In genomic region chr17:29111816-29112499, GRCh38 we compare ENCODE assay signal across 8 cellular contexts.
A peak's percentile ranks its signal among the peaks of the same experiment; 100 is the strongest.
DNase-seq lines count a peak whose midpoint lies in the region; ATAC-seq, FAIRE-seq and TF ChIP-seq lines count a peak whose summit lies in the region.
"Had no signal": no experiment of that assay in that cellular context is flagged by ENCODE, and none has a peak within 500 bp of the region (broad histone marks: within the 10 kb centered on the region; RNA-seq: fewer than 3 reads in every experiment).

No MANE protein-coding gene starts in this region.

- no peak overlapping the region for H3K27ac Mint-ChIP-seq in activated B cell treated with CpG ODN at 0.5 μM for 24 hours

- H3K9ac ChIP-seq in mammary epithelial cell (ENCODE audit: insufficient read depth, low read length): no peak overlapping the region

- TF ChIP-seq POLR2A in GM12891 (IDR thresholded peaks at IDR 0.05; ENCODE audit: low read depth, low read length): no peak

- ATAC-seq in activated B cell treated with CpG ODN at 0.5 μM for 24 hours (ENCODE audit: low read depth) (peak; percentile 85), HG03175 (IDR thresholded peaks at IDR 0.05; ENCODE audit: unreplicated experiment) (no peak)

- H3K36me3 ChIP-seq in mammary epithelial cell (ENCODE audit: insufficient read depth, low read length): peaks cover 12% of the 10 kb centered on the region

- H3K4me3 ChIP-seq in mammary epithelial cell (replicated peaks in 1 of 3; ENCODE audit: insufficient read depth in 1 of 3, low read depth in 2 of 3, low read length in 3 of 3): no peak overlapping the region

- H3K4me1 ChIP-seq in mammary epithelial cell (ENCODE audit: insufficient read depth, low read length): peaks cover 10% of the 10 kb centered on the region

- H3K79me2 ChIP-seq in mammary epithelial cell (ENCODE audit: insufficient read depth, low read length): no peaks in the 10 kb centered on the region

- no peaks in the 10 kb centered on the region for H3K9me3 ChIP-seq in mammary epithelial cell (replicated peaks; ENCODE audit: insufficient read depth, low read length)

- intact Hi-C loops in activated B cell treated with CpG ODN at 0.5 μM for 24 hours (cut with micrococcal nuclease) (loop anchor here (1.0 kb wide), 1 partner anchor 147 kb away; no protein-coding TSS in a partner anchor), mammary epithelial cell (cut with micrococcal nuclease) (loop anchor here (1.0 kb wide), 1 partner anchor 147 kb away; no protein-coding TSS in a partner anchor)

- H3K27me3 ChIP-seq in mammary epithelial cell (ENCODE audit: insufficient read depth, low read length): no peaks in the 10 kb centered on the region

- peak; percentile 87 for FAIRE-seq in GM12891 (lab: Jason Lieb, UNC)
- FAIRE-seq: islet of Langerhans had no signal

- 28% methylated on average over 20 of the region's 20 CpGs for WGBS in mammary epithelial cell (ENCODE audit: low coverage, missing lambda C conversion rate)

- H3K4me2 ChIP-seq in mammary epithelial cell (ENCODE audit: insufficient read depth, low read depth, low read length): no peak overlapping the region

- POLR2A ChIA-PET in activated B cell treated with CpG ODN at 0.5 μM for 24 hours (lab: Charles Lee): interaction anchor here (1.3 to 1.4 kb wide), 2 partner anchors 146 to 386 kb away, joined by 5 to 8 read pairs; partner anchors contain the start of gene TLCD1

- DNase-seq in GM12891 (ENCODE audit: insufficient read length, low spot score): peak; percentile 81
- DNase-seq in NCI-H2029 (lab: John Stamatoyannopoulos, UW): peak; percentile 38
- peak; percentile 62 for DNase-seq in activated B cell treated with CpG ODN at 0.5 μM for 24 hours
- peak; percentile 55 for DNase-seq in mammary epithelial cell
- DNase-seq in kidney glomerular epithelial cell (lab: John Stamatoyannopoulos, UW): peak; percentile 50
- DNase-seq in stimulated activated CD4-positive, alpha-beta T cell treated with anti-CD3 and anti-CD28 coated beads, Interleukin-4, amount 100 ng/mL, for 24 hours: peak; percentile 81

- CTCF ChIA-PET in activated B cell treated with CpG ODN at 0.5 μM for 24 hours (lab: Charles Lee) (interaction anchor here (0.7 to 6.6 kb wide), 8 partner anchors 11 to 147 kb away, joined by 3 to 136 read pairs (median 3); no protein-coding TSS in a partner anchor), mammary epithelial cell (lab: Charles Lee; ENCODE audit: low non-redundant PET) (interaction anchor here (0.6 to 2.1 kb wide), 4 partner anchors 132 to 465 kb away, joined by 4 to 35 read pairs (median 5); no protein-coding TSS in a partner anchor)

- H3K9me3 Mint-ChIP-seq in activated B cell treated with CpG ODN at 0.5 μM for 24 hours: no peaks in the 10 kb centered on the region

- H3K4me3 Mint-ChIP-seq in activated B cell treated with CpG ODN at 0.5 μM for 24 hours: no peak overlapping the region

- H4K20me1 ChIP-seq in mammary epithelial cell (ENCODE audit: insufficient read depth, low read length): no peaks in the 10 kb centered on the region

- no TSS peak for BruUV-seq in mammary epithelial cell (replicated peaks; lab: Mats Ljungman, UMichigan)

- no peak overlapping the region for H2AFZ ChIP-seq in mammary epithelial cell (ENCODE audit: low read depth, low read length)

- TF ChIP-seq CTCF in activated B cell treated with CpG ODN at 0.5 μM for 24 hours (IDR thresholded peaks at IDR 0.05) (peak; percentile 31), mammary epithelial cell (conservative IDR thresholded peaks at IDR 0.05 in 1 of 2, IDR thresholded peaks at IDR 0.05 in 1 of 2; ENCODE audit: extremely low read depth in 1 of 2, insufficient read depth in 1 of 2, low read depth in 1 of 2, low read length in 2 of 2) (peak; percentile 96 to 98)

- dilution Hi-C loops in mammary epithelial cell (cut with HindIII; ENCODE audit: low sequenced_read_pairs): no loop called here

- no peaks in the 10 kb centered on the region for H3K27me3 Mint-ChIP-seq in activated B cell treated with CpG ODN at 0.5 μM for 24 hours

- H3K4me1 Mint-ChIP-seq in activated B cell treated with CpG ODN at 0.5 μM for 24 hours: peaks cover 4% of the 10 kb centered on the region

- in situ Hi-C loops in mammary epithelial cell (cut with MboI; ENCODE audit: low sequenced_read_pairs in 2 of 2): loop anchor here in 1 of 2 donors (25.0 kb wide), 1 partner anchor 375 kb away; the partner anchor contains the start of genes NEK8, TLCD1 and TRAF4

- H3K36me3 Mint-ChIP-seq in activated B cell treated with CpG ODN at 0.5 μM for 24 hours (ENCODE audit: low read depth): peaks cover 63% of the 10 kb centered on the region

- H3K27ac ChIP-seq in mammary epithelial cell (ENCODE audit: insufficient read depth, low read depth, low read length): no peak overlapping the region

TF ChIP-seq in GM12891, 5 proteins besides CTCF, POLR2A, EP300 and RAD21:
- TF ChIP-seq TAF1 (IDR thresholded peaks at IDR 0.05; ENCODE audit: low read depth, low read length) (no peak), POLR2AphosphoS5 (IDR thresholded peaks at IDR 0.05; ENCODE audit: low read depth, low read length) (no peak), PAX5 (IDR thresholded peaks at IDR 0.05; ENCODE audit: insufficient read depth, low read length, severe bottlenecking) (no peak), POU2F2 (IDR thresholded peaks at IDR 0.05; ENCODE audit: low read depth, low read length) (0 out of 2 replicates have a peak, but pooled peaks have one; percentile 25)
TF ChIP-seq in GM12891: peak in this region for 1.
